Comparison of ENCODE assay signal across 16 cellular contexts in genomic region chr6:119720160-119720559, GRCh38.
DNase-seq lines count a peak whose midpoint lies in the region; ATAC-seq and TF ChIP-seq lines count a peak whose summit lies in the region.
"Had no signal": no experiment of that assay in that cellular context is flagged by ENCODE, and none has a peak within 500 bp of the region (broad histone marks: within the 10 kb centered on the region; RNA-seq: fewer than 3 reads in every experiment).

No MANE protein-coding gene starts in this region.

- no peak overlapping the region for H2AK5ac ChIP-seq in mesendoderm (ENCODE audit: low read length)

- H3K9me3 ChIP-seq in adrenal gland (replicated peaks in 1 of 3), result no peaks in the 10 kb centered on the region
- H3K9me3 ChIP-seq in esophagus muscularis mucosa, result peaks cover 0 to 6% (median 0%) of the 10 kb centered on the region in 4 donors
- H3K9me3 ChIP-seq: HAP-1, vagina had no signal

- H3K27ac ChIP-seq in adrenal gland (no peak overlapping the region), mesendoderm (ENCODE audit: low read depth, low read length) (no peak overlapping the region), esophagus muscularis mucosa (replicated peaks in 1 of 4) (no peak overlapping the region)
- H3K27ac ChIP-seq: HL-60, vagina had no signal

- H4K5ac ChIP-seq in mesendoderm (ENCODE audit: low read length), result no peak overlapping the region

- H3K36me3 ChIP-seq in adrenal gland (replicated peaks in 1 of 2) (no peaks in the 10 kb centered on the region), mesendoderm (ENCODE audit: control insufficient read depth, insufficient read depth, low read length) (no peaks in the 10 kb centered on the region), esophagus muscularis mucosa (no peaks in the 10 kb centered on the region)
- H3K36me3 ChIP-seq: HAP-1, vagina had no signal

- H3K56ac ChIP-seq in mesendoderm (ENCODE audit: low read length), result no peak overlapping the region

- no peak overlapping the region for H2BK5ac ChIP-seq in mesendoderm (ENCODE audit: low read length)

- H3K27me3 ChIP-seq in adrenal gland (no peaks in the 10 kb centered on the region), mesendoderm (ENCODE audit: insufficient read depth, low read length, poor library complexity) (peaks cover 2% of the 10 kb centered on the region), esophagus muscularis mucosa (no peaks in the 10 kb centered on the region)
- H3K27me3 ChIP-seq: vagina had no signal

- TF ChIP-seq EP300 in esophagus muscularis mucosa (IDR thresholded peaks at IDR 0.05), result no peak

- TF ChIP-seq POLR2A in adrenal gland (IDR thresholded peaks at IDR 0.05) (no peak), esophagus muscularis mucosa (IDR thresholded peaks at IDR 0.05; ENCODE audit: low read depth) (no peak)

- H3K4me3 ChIP-seq in adrenal gland (no peak overlapping the region), mesendoderm (ENCODE audit: low read length) (no peak overlapping the region), esophagus muscularis mucosa (no peak overlapping the region)
- H3K4me3 ChIP-seq: HAP-1, smooth muscle cell, vagina had no signal

- no peak overlapping the region for H2BK120ac ChIP-seq in mesendoderm (ENCODE audit: low read depth, low read length)

- H2BK15ac ChIP-seq in mesendoderm (replicated peaks; ENCODE audit: low read depth), result no peak overlapping the region

- H3K79me2 ChIP-seq in mesendoderm (ENCODE audit: control insufficient read depth, insufficient read depth, low read length), result no peaks in the 10 kb centered on the region

- H3K79me1 ChIP-seq in mesendoderm (ENCODE audit: low read length), result no peaks in the 10 kb centered on the region

- H4K8ac ChIP-seq in mesendoderm (ENCODE audit: low read depth, low read length), result no peak overlapping the region

- intact Hi-C loops in adrenal gland (cut with DNase I), result no loop called here
- intact Hi-C loops in esophagus muscularis mucosa (cut with DNase I), result no loop called here

- WGBS in adrenal gland, 4 donors, result 73 to 85% (median 83%) methylated on average over 2 of the region's 2 CpGs
- no CpG with 5 or more reads among the region's 2 CpGs for WGBS in mesendoderm (ENCODE audit: extremely low coverage, insufficient coverage, low lambda C conversion rate)
- WGBS in esophagus muscularis mucosa, result 89% methylated on average over 2 of the region's 2 CpGs

- H3K9ac ChIP-seq in mesendoderm (ENCODE audit: low read length), result no peak overlapping the region

- H3K4me1 ChIP-seq in adrenal gland (replicated peaks in 1 of 2) (no peaks in the 10 kb centered on the region), mesendoderm (ENCODE audit: control insufficient read depth, low read depth, low read length) (peaks cover 5% of the 10 kb centered on the region), esophagus muscularis mucosa (no peaks in the 10 kb centered on the region)
- H3K4me1 ChIP-seq: HAP-1, vagina had no signal

- DNase-seq in adrenal gland, result no peak
- peak; percentile 50 for DNase-seq in mesendoderm
- DNase-seq in NCI-H2107 (lab: John Stamatoyannopoulos, UW), result no peak
- DNase-seq in NCI-H1048 (lab: John Stamatoyannopoulos, UW), result no peak
- DNase-seq in esophagus muscularis mucosa (ENCODE audit: extremely low spot score), result no peak
- DNase-seq: activated CD8-positive, alpha-beta memory T cell treated with anti-CD3 and anti-CD28 coated beads, Interleukin-2, amount 50 U/mL, for 48 hours; anterior cingulate cortex; natural killer cell; NCI-H1436 had no signal

- peak; percentile 11; the same call in 1 of the 3 replicates for TF ChIP-seq CTCF in GM12872 (IDR thresholded peaks at IDR 0.05; ENCODE audit: insufficient read depth, low read depth, low read length)
- TF ChIP-seq CTCF in adrenal gland (IDR thresholded peaks at IDR 0.05), result peak in 4 of 6 experiments; percentile 19 to 42 (median 26)
- TF ChIP-seq CTCF in esophagus muscularis mucosa (IDR thresholded peaks at IDR 0.05), result no peak

- H3K4ac ChIP-seq in mesendoderm (ENCODE audit: low read depth, low read length), result no peak overlapping the region

- no peak overlapping the region for H3K23ac ChIP-seq in mesendoderm (ENCODE audit: low read length)

- peak; percentile 48 for ATAC-seq in HG03469 (IDR thresholded peaks at IDR 0.05; ENCODE audit: unreplicated experiment)
- ATAC-seq: esophagus mucosa had no signal

- no peak overlapping the region for H3K4me2 ChIP-seq in mesendoderm (ENCODE audit: low read length)
- H3K4me2 ChIP-seq: smooth muscle cell had no signal

- H3K18ac ChIP-seq in mesendoderm (ENCODE audit: low read length), result no peak overlapping the region

Comparison
In these comparisons a context has a peak if more than half of its experiments do, and no peak if none do; other contexts are left out.
1. CTCF ChIP-seq: peak in GM12872 (single experiment) and adrenal gland (4 of 6); none in esophagus muscularis mucosa (0 of 3).